11 cellular contexts compared by ENCODE assay signal in the genomic region with DNA sequence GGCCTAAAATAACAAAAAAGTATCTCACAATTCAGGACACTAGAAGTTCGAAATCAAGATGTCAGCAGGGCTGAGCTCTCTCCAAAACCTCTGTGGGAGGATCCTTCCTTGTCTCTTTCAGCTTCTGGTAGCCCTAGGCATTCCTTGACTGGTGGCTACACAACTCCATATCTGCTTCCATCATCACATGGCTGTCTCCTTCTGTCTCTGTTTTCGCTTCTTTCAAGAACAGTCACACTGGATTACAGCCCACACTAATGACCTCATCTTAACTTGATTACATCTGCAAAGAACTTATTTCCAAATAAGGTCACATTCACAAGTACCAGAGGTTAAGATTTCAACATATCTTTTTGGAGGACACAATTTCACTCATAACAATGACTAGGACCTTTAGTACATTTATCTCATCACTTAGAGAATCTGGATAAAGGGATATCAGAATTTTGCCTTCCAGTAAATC.
DNase-seq lines count a peak whose midpoint lies in the region; FAIRE-seq and TF ChIP-seq lines count a peak whose summit lies in the region.
"Had no signal": no experiment of that assay in that cellular context is flagged by ENCODE, and none has a peak within 500 bp of the region (broad histone marks: within the 10 kb centered on the region; RNA-seq: fewer than 3 reads in every experiment).

No MANE protein-coding gene starts in this region.

- WGBS in adrenal gland, 4 donors = 57 to 77% (median 62%) methylated on average over 2 of the region's 2 CpGs

- intact Hi-C loops in adrenal gland (cut with DNase I) = no loop called here
- intact Hi-C loops in posterior cingulate gyrus (cut with DNase I) = no loop called here

- H3K4me3 ChIP-seq in adrenal gland = no peak overlapping the region
- no peak overlapping the region for H3K4me3 ChIP-seq in skeletal muscle satellite cell (ENCODE audit: low read length)

- in situ Hi-C loops in ACHN (cut with HindIII; ENCODE audit: low pct_ligation_motif_present, low pct_unique_long_range_greater_than_20kb, low sequenced_read_pairs) = no loop called here

- no peaks in the 10 kb centered on the region for H3K9me3 ChIP-seq in adrenal gland (replicated peaks in 1 of 3)
- peaks cover 6% of the 10 kb centered on the region for H3K9me3 ChIP-seq in skeletal muscle satellite cell (replicated peaks; ENCODE audit: low read length)

- FAIRE-seq in GM12892 (lab: Jason Lieb, UNC) = no peak

- H3K4me2 ChIP-seq in skeletal muscle satellite cell (ENCODE audit: low read length) = no peak overlapping the region

- no peaks in the 10 kb centered on the region for H3K27me3 ChIP-seq in adrenal gland
- no peaks in the 10 kb centered on the region for H3K27me3 ChIP-seq in skeletal muscle satellite cell (ENCODE audit: control insufficient read depth, insufficient read depth, low read length)

- TF ChIP-seq CTCF in adrenal gland (IDR thresholded peaks at IDR 0.05) = no peak

- DNase-seq in GM04504 (ENCODE audit: low read depth) (peak; percentile 53), adrenal gland (peak in 4 of 7 donors; percentile 14 to 53 (median 35)), foreskin melanocyte (peak; percentile 29), GM12892 (ENCODE audit: insufficient read length) (no peak), posterior cingulate gyrus (no peak), C1 segment of cervical spinal cord (lab: John Stamatoyannopoulos, UW) (no peak), ACHN (no peak)
- DNase-seq: activated effector memory CD4-positive, alpha-beta T cell treated with anti-CD3 and anti-CD28 coated beads, Interleukin-2, amount 50 U/mL, for 16 hours; KBM-7; NCI-H446 treated with DMSO at 0.1 percent for 48 hours had no signal

- H3K9ac ChIP-seq in skeletal muscle satellite cell (ENCODE audit: low read depth, low read length) = peak overlapping the region; percentile 55

- TF ChIP-seq POLR2A in adrenal gland (IDR thresholded peaks at IDR 0.05) (no peak), GM12892 (IDR thresholded peaks at IDR 0.05; ENCODE audit: low read depth, low read length) (no peak)

- no peaks in the 10 kb centered on the region for H3K4me1 ChIP-seq in adrenal gland (replicated peaks in 1 of 2)
- H3K4me1 ChIP-seq in skeletal muscle satellite cell (ENCODE audit: control insufficient read depth, insufficient read depth, low read length) = peaks cover 25% of the 10 kb centered on the region

- H3K36me3 ChIP-seq in adrenal gland (replicated peaks in 1 of 2) = no peaks in the 10 kb centered on the region
- no peaks in the 10 kb centered on the region for H3K36me3 ChIP-seq in skeletal muscle satellite cell (ENCODE audit: insufficient read depth, low read length)

- H3K27ac ChIP-seq in adrenal gland = peak overlapping the region in 2 of 5 donors; percentile 35 to 40

Comparison
In these comparisons a context has a peak if more than half of its experiments do, and no peak if none do; other contexts are left out.
1. DNase-seq: peak in GM04504 (single experiment), adrenal gland (4 of 7) and foreskin melanocyte (single experiment); none in GM12892 (single experiment), posterior cingulate gyrus (0 of 10), C1 segment of cervical spinal cord (0 of 14) and ACHN (single experiment).